Comparison of ENCODE assay signal across 11 cellular contexts in the genomic region with DNA sequence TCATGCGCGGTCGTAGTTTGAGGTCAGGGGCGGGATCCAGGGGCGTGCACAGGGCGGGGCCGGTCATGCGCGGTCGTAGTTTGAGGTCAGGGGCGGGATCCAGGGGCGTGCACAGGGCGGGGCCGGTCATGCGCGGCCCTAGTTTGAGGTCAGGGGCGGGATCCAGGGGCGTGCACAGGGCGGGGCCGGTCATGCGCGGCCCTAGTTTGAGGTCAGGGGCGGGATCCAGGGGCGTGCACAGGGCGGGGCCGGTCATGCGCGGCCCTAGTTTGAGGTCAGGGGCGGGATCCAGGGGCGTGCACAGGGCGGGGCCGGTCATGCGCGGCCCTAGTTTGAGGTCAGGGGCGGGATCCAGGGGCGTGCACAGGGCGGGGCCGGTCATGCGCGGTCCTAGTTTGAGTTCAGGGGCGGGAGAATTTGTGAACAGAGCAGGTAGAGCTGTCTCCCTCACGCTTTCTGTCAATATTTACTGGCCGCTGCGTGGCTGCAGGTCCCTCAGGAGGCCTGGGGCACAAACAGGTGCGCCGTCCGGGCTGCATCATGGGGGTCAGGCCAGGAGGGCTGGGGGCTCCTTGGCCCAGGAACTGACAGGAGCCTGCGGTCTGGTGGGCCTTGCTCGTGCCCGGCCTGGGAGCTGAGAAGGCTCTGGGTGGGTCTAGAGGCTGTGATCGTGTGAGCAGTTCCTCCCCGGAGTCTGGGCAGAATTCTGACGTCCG. TPM values are rescaled to one million over a fixed set of nuclear protein-coding genes. Genes with fewer than 3 reads are reported as not detected.
A peak's percentile ranks its signal among the peaks of the same experiment; 100 is the strongest.
DNase-seq lines count a peak whose midpoint lies in the region; ATAC-seq, FAIRE-seq and TF ChIP-seq lines count a peak whose summit lies in the region.
"Not testable (repeated sequence)": the region's sequence is repeated elsewhere in the genome, so short reads cannot be mapped to it uniquely, and the experiment has no call there.
"Had no signal": no experiment of that assay in that cellular context is flagged by ENCODE, and none has a peak within 500 bp of the region (broad histone marks: within the 10 kb centered on the region; RNA-seq: fewer than 3 reads in every experiment).

No MANE protein-coding gene starts in this region.

- CTCF ChIA-PET in HepG2 (lab: Yijun Ruan, JAX; ENCODE audit: low intra/inter-chr PET ratio, low total read pairs) = not testable (repeated sequence)

- not testable (repeated sequence) for ATAC-seq in HepG2

- not testable (repeated sequence) for TF ChIP-seq CTCF in epithelial cell of proximal tubule (conservative IDR thresholded peaks at IDR 0.05; ENCODE audit: low read depth, low read length); HepG2 (CRISPR knock-in tag; IDR thresholded peaks at IDR 0.05)

- TF ChIP-seq RAD21 in HepG2 (CRISPR knock-in tag; IDR thresholded peaks at IDR 0.05) = not testable (repeated sequence)

- H3K27ac ChIP-seq in HepG2 (ENCODE audit: extremely low read length, insufficient read depth, low read length) = not testable (repeated sequence)
- peak overlapping the region; percentile 78 for H3K27ac ChIP-seq in substantia nigra (ENCODE audit: low read depth, low read length, poor library complexity, severe bottlenecking)

- H3K36me3 ChIP-seq in HepG2 (replicated peaks in 1 of 2; ENCODE audit: control insufficient read depth in 1 of 2, insufficient read depth in 2 of 2, low read length in 2 of 2) = not testable (repeated sequence)

- not testable (repeated sequence) for H3K9me3 Mint-ChIP-seq in activated naive CD8-positive, alpha-beta T cell (ENCODE audit: low read depth)

- H3K4me3 Mint-ChIP-seq in activated naive CD8-positive, alpha-beta T cell = peak overlapping the region; percentile 27

- FAIRE-seq in HepG2 (lab: Jason Lieb, UNC) = not testable (repeated sequence)

- H3K9me3 ChIP-seq in HepG2 (ENCODE audit: low read length) = not testable (repeated sequence)

- WGBS in HepG2 (ENCODE audit: low lambda C conversion rate) = 36% methylated on average over 17 of the region's 54 CpGs

- H3K79me2 ChIP-seq in HepG2 (ENCODE audit: insufficient read depth, low read length) = not testable (repeated sequence)

- H3K27me3 Mint-ChIP-seq in activated naive CD8-positive, alpha-beta T cell = peaks cover 13% of the 10 kb centered on the region

- H2AFZ ChIP-seq in HepG2 (ENCODE audit: low read length) = not testable (repeated sequence)

- H3K9ac ChIP-seq in HepG2 (ENCODE audit: insufficient read depth, low read depth, low read length) = not testable (repeated sequence)

- H3K27ac Mint-ChIP-seq in activated naive CD8-positive, alpha-beta T cell = not testable (repeated sequence)

- not testable (repeated sequence) for TF ChIP-seq POLR2A in HepG2 (IDR thresholded peaks at IDR 0.05; ENCODE audit: insufficient read depth in 1 of 2, low read depth in 2 of 2, low read length in 2 of 2)

- peak overlapping the region; percentile 23; the same call in 1 of the 2 replicates for H3K4me2 ChIP-seq in HepG2 (ENCODE audit: low read depth, low read length)

- peaks cover 10 to 38% of the 10 kb centered on the region in 2 experiments; a peak in 4 of 5 replicates for H3K27me3 ChIP-seq in HepG2 (ENCODE audit: control insufficient read depth in 1 of 2, insufficient read depth in 2 of 2, low read length in 2 of 2)

- in situ Hi-C loops in HepG2 (cut with HindIII; ENCODE audit: extremely low pct_ligation_motif_present, low pct_unique_long_range_greater_than_20kb) = not testable (repeated sequence)

- not testable (repeated sequence) for BruUV-seq in HepG2 (replicated peaks; lab: Mats Ljungman, UMichigan)

- not testable (repeated sequence) for H4K20me1 ChIP-seq in HepG2 (ENCODE audit: insufficient read depth, low read length)

- POLR2A ChIA-PET in HepG2 (lab: Yijun Ruan, JAX) = not testable (repeated sequence)

- not testable (repeated sequence) for H3K36me3 Mint-ChIP-seq in activated naive CD8-positive, alpha-beta T cell

- not testable (repeated sequence) for H3K4me1 Mint-ChIP-seq in activated naive CD8-positive, alpha-beta T cell (ENCODE audit: low read depth)

- DNase-seq in COR-L47 (lab: John Stamatoyannopoulos, UW) (peak; percentile 65), NCI-H2171 (lab: John Stamatoyannopoulos, UW) (peak; percentile 49), posterior vena cava (ENCODE audit: low spot score) (peak; percentile 81), substantia nigra (lab: John Stamatoyannopoulos, UW) (peak in 27 of 49 donors; percentile 11 to 67 (median 29))
- peak; percentile 23 to 32 for DNase-seq in activated CD4-positive, alpha-beta T cell treated with anti-CD3 and anti-CD28 coated beads for 4 hours
- DNase-seq in epithelial cell of proximal tubule (ENCODE audit: low read depth); HepG2 (ENCODE audit: low spot score): not testable (repeated sequence)

- H3K4me1 ChIP-seq in HepG2 (ENCODE audit: insufficient read depth, low read length) = peaks cover 10% of the 10 kb centered on the region

- not testable (repeated sequence) for TF ChIP-seq EP300 in HepG2 (IDR thresholded peaks at IDR 0.05; ENCODE audit: low read depth in 2 of 2, low read length in 2 of 2); HepG2 (CRISPR knock-in tag; IDR thresholded peaks at IDR 0.05; ENCODE audit: borderline replicate concordance)

- intact Hi-C loops in HepG2 (cut with micrococcal nuclease; ENCODE audit: unreplicated experiment); posterior vena cava (cut with DNase I): not testable (repeated sequence)

- peak overlapping the region; percentile 33 for H3K4me3 ChIP-seq in epithelial cell of proximal tubule (ENCODE audit: low read depth, low read length)
- not testable (repeated sequence) for H3K4me3 ChIP-seq in HepG2 (replicated peaks in 1 of 3; ENCODE audit: insufficient read depth in 1 of 3, low read depth in 2 of 3, low read length in 3 of 3)

RNA-seq across cellular contexts. Expression of gene TMEM255B, which starts 32.8 kb away (rescaled TPM):
- total RNA-seq in epithelial cell of proximal tubule (6.9 and 7.4 TPM in 2 replicates), HepG2 (2016; rRNA removed; fragmentation: Illumina TruSeq; extraction: Trizol) (0.03 TPM in 1 of 2 replicates, not detected in the other), posterior vena cava (10 to 100 TPM; 20.2 to 22.9 TPM)
- total RNA-seq in HepG2 (2016; cell fraction: cytosol; rRNA removed; fragmentation: Illumina TruSeq; extraction: Trizol; ENCODE audit: low read depth) = not detected in 2 replicates
- total RNA-seq in HepG2 (2016; cell fraction: insoluble cytoplasmic fraction; rRNA removed; fragmentation: Illumina TruSeq; extraction: Trizol) = not detected in 2 replicates
- not detected in 2 replicates for total RNA-seq in HepG2 (2016; cell fraction: membrane; rRNA removed; fragmentation: Illumina TruSeq; extraction: Trizol)
- not detected in 2 replicates for total RNA-seq in HepG2 (2016; cell fraction: nucleus; rRNA removed; fragmentation: Illumina TruSeq; extraction: Trizol)
- polyA plus RNA-seq in HepG2 (2011; rRNA removed) = 0.01 TPM in 1 of 2 replicates, not detected in the other
- polyA plus RNA-seq in HepG2 (2011; cell fraction: cytosol; rRNA removed) = 0.01 and 0.12 TPM in 2 replicates
- polyA plus RNA-seq in HepG2 (2011; cell fraction: nucleus; rRNA removed) = 0.02 and 0.03 TPM in 2 replicates
- polyA plus RNA-seq in HepG2 (2012) = 0.11 TPM in 1 of 2 replicates, not detected in the other
- not detected in 2 replicates for polyA plus RNA-seq in HepG2 (2016; cell fraction: cytosol; fragmentation: Illumina TruSeq; extraction: Trizol; ENCODE audit: low read depth)
- polyA plus RNA-seq in HepG2 (2016; cell fraction: insoluble cytoplasmic fraction; fragmentation: Illumina TruSeq; extraction: Trizol; ENCODE audit: low read depth) = not detected in 2 replicates
- not detected in 2 replicates for polyA plus RNA-seq in HepG2 (2016; cell fraction: membrane; fragmentation: Illumina TruSeq; extraction: Trizol; ENCODE audit: low read depth)
- polyA plus RNA-seq in HepG2 (2016; cell fraction: nucleus; fragmentation: Illumina TruSeq; extraction: Trizol; ENCODE audit: insufficient read depth, low read depth) = not detected in 2 replicates
- not detected in 2 replicates for polyA minus RNA-seq in HepG2 (2011; rRNA and poly(A)+ RNA removed; ENCODE audit: low replicate concordance)
- polyA minus RNA-seq in HepG2 (2011; cell fraction: cytosol; rRNA and poly(A)+ RNA removed) = not detected in 2 replicates
- polyA minus RNA-seq in HepG2 (2011; cell fraction: nucleus; rRNA and poly(A)+ RNA removed) = 0.12 and 0.13 TPM in 2 replicates
- total RNA-seq: frontal cortex had no signal

RNA-seq across cellular contexts. Expression of gene GRK1, which starts 59.2 kb away (rescaled TPM):
- 0.06 TPM in 1 of 2 replicates, not detected in the other for total RNA-seq in epithelial cell of proximal tubule
- 0.07 TPM in 1 of 2 replicates, not detected in the other for total RNA-seq in HepG2 (2016; rRNA removed; fragmentation: Illumina TruSeq; extraction: Trizol)
- 0.09 and 0.20 TPM in 2 replicates for total RNA-seq in HepG2 (2016; cell fraction: cytosol; rRNA removed; fragmentation: Illumina TruSeq; extraction: Trizol; ENCODE audit: low read depth)
- total RNA-seq in HepG2 (2016; cell fraction: insoluble cytoplasmic fraction; rRNA removed; fragmentation: Illumina TruSeq; extraction: Trizol) = not detected in 2 replicates
- total RNA-seq in HepG2 (2016; cell fraction: membrane; rRNA removed; fragmentation: Illumina TruSeq; extraction: Trizol) = 0.06 TPM in 1 of 2 replicates, not detected in the other
- total RNA-seq in HepG2 (2016; cell fraction: nucleus; rRNA removed; fragmentation: Illumina TruSeq; extraction: Trizol) = 0.16 and 0.19 TPM in 2 replicates
- 0.03 and 0.12 TPM in 2 replicates for polyA plus RNA-seq in HepG2 (2011; rRNA removed)
- polyA plus RNA-seq in HepG2 (2011; cell fraction: cytosol; rRNA removed) = 0.04 and 0.06 TPM in 2 replicates
- polyA plus RNA-seq in HepG2 (2011; cell fraction: nucleus; rRNA removed) = 0.21 and 0.24 TPM in 2 replicates
- polyA plus RNA-seq in HepG2 (2012) = not detected in 2 replicates
- polyA plus RNA-seq in HepG2 (2016; cell fraction: cytosol; fragmentation: Illumina TruSeq; extraction: Trizol; ENCODE audit: low read depth) = 0.03 TPM in 2 replicates
- not detected in 2 replicates for polyA plus RNA-seq in HepG2 (2016; cell fraction: insoluble cytoplasmic fraction; fragmentation: Illumina TruSeq; extraction: Trizol; ENCODE audit: low read depth)
- not detected in 2 replicates for polyA plus RNA-seq in HepG2 (2016; cell fraction: membrane; fragmentation: Illumina TruSeq; extraction: Trizol; ENCODE audit: low read depth)
- polyA plus RNA-seq in HepG2 (2016; cell fraction: nucleus; fragmentation: Illumina TruSeq; extraction: Trizol; ENCODE audit: insufficient read depth, low read depth) = 0.13 TPM in 1 of 2 replicates, not detected in the other
- polyA minus RNA-seq in HepG2 (2011; rRNA and poly(A)+ RNA removed; ENCODE audit: low replicate concordance) = 0.06 TPM in 1 of 2 replicates, not detected in the other
- polyA minus RNA-seq in HepG2 (2011; cell fraction: cytosol; rRNA and poly(A)+ RNA removed) = not detected in 2 replicates
- polyA minus RNA-seq in HepG2 (2011; cell fraction: nucleus; rRNA and poly(A)+ RNA removed) = 0.12 and 0.13 TPM in 2 replicates
- not detected for total RNA-seq in posterior vena cava
- total RNA-seq: bronchial epithelial cell, M059J had no signal
